Comparison of ENCODE assay signal across 9 cellular contexts in the genomic region with DNA sequence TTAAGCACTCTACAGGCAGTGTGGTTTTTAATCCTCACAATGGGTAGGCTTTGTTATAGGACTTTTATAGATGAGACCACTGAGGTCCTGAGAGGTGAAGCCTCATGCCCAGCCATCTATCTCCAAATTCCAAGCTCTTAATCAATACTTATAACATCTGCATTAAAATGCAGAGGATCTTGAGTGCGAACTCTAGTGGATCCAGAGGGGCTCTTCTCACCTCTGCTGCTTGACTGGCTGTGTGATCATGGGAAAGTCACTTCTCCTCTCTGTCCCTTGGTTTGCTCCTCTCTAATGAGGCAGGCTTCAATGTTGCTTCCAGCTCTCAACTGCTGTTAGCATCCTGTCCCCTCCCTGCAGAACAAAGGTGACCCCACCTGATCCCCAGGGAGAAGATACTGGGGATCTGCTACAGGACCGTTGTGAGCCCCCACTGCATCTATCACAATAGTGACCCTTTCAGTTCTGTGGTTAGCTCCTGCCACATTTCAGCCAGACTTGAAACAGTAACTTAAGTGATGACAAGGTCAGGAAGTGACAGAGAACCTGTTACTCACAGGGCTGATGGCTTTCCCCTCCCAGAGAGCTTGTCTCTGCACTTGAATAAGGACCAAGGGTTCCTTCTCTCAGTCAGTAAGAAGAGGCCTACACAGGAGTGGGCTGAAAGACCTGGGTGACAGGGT. TPM values are rescaled to one million over a fixed set of nuclear protein-coding genes. Genes with fewer than 3 reads are reported as not detected.
DNase-seq lines count a peak whose midpoint lies in the region; ATAC-seq and TF ChIP-seq lines count a peak whose summit lies in the region.
"Had no signal": no experiment of that assay in that cellular context is flagged by ENCODE, and none has a peak within 500 bp of the region (broad histone marks: within the 10 kb centered on the region; RNA-seq: fewer than 3 reads in every experiment).

No MANE protein-coding gene starts in this region.

- peaks cover 19% of the 10 kb centered on the region for H3K4me1 ChIP-seq in neural progenitor cell

- peaks cover 45% of the 10 kb centered on the region for H3K4me1 Mint-ChIP-seq in activated T-helper 2 cell treated with anti-CD3 and anti-CD28 coated beads, Interferon-gamma antibody, Interleukin-2, Interleukin-4, amounts not matched to agents 10 μg/mL and 5 μg/mL and 100 μg/mL, durations not matched to agents 14 hours and 24 hours and 36 hours (ENCODE audit: low read depth)
- peaks cover 12% of the 10 kb centered on the region for H3K4me1 Mint-ChIP-seq in neural progenitor cell

- H3K9me3 Mint-ChIP-seq in activated T-helper 2 cell treated with anti-CD3 and anti-CD28 coated beads, Interferon-gamma antibody, Interleukin-2, Interleukin-4, amounts not matched to agents 10 μg/mL and 5 μg/mL and 100 μg/mL, durations not matched to agents 14 hours and 24 hours and 36 hours = no peaks in the 10 kb centered on the region
- no peaks in the 10 kb centered on the region for H3K9me3 Mint-ChIP-seq in neural progenitor cell

- H3K27me3 ChIP-seq in neural progenitor cell = peaks cover 60% of the 10 kb centered on the region

- ATAC-seq in GM18517 (IDR thresholded peaks at IDR 0.05; ENCODE audit: unreplicated experiment) (peak; percentile 44), HG03175 (IDR thresholded peaks at IDR 0.05; ENCODE audit: unreplicated experiment) (peak; percentile 59), HG03521 (IDR thresholded peaks at IDR 0.05; ENCODE audit: unreplicated experiment) (no peak)

- no peaks in the 10 kb centered on the region for H3K36me3 ChIP-seq in neural progenitor cell

- no peaks in the 10 kb centered on the region for H3K9me3 ChIP-seq in neural progenitor cell (ENCODE audit: low read depth)

- no peak for TF ChIP-seq CTCF in neural progenitor cell (IDR thresholded peaks at IDR 0.05)

- peak overlapping the region; percentile 92 for H2AFZ ChIP-seq in neural progenitor cell (replicated peaks)

- no peak overlapping the region for H3K27ac ChIP-seq in neural progenitor cell
- H3K27ac ChIP-seq: KMS-11 had no signal

- peak overlapping the region; percentile 98 for H3K4me3 Mint-ChIP-seq in activated T-helper 2 cell treated with anti-CD3 and anti-CD28 coated beads, Interferon-gamma antibody, Interleukin-2, Interleukin-4, amounts not matched to agents 10 μg/mL and 5 μg/mL and 100 μg/mL, durations not matched to agents 14 hours and 24 hours and 36 hours (ENCODE audit: low read depth)
- H3K4me3 Mint-ChIP-seq in neural progenitor cell = peak overlapping the region; percentile 88

- H3K27me3 Mint-ChIP-seq in activated T-helper 2 cell treated with anti-CD3 and anti-CD28 coated beads, Interferon-gamma antibody, Interleukin-2, Interleukin-4, amounts not matched to agents 10 μg/mL and 5 μg/mL and 100 μg/mL, durations not matched to agents 14 hours and 24 hours and 36 hours (ENCODE audit: low read depth) = no peaks in the 10 kb centered on the region
- peaks cover 29% of the 10 kb centered on the region for H3K27me3 Mint-ChIP-seq in neural progenitor cell (ENCODE audit: insufficient read depth, low read depth)

- no peaks in the 10 kb centered on the region for H3K79me2 ChIP-seq in neural progenitor cell (ENCODE audit: low read depth)

- intact Hi-C loops in activated T-helper 2 cell treated with anti-CD3 and anti-CD28 coated beads, Interferon-gamma antibody, Interleukin-2, Interleukin-4, amounts not matched to agents 10 μg/mL and 5 μg/mL and 100 μg/mL, durations not matched to agents 14 hours and 24 hours and 36 hours (cut with micrococcal nuclease) = loop anchor here (1.0 to 5.0 kb wide), 7 partner anchors 38 to 169 kb away; a partner anchor contains a TSS

- H3K27ac Mint-ChIP-seq in activated T-helper 2 cell treated with anti-CD3 and anti-CD28 coated beads, Interferon-gamma antibody, Interleukin-2, Interleukin-4, amounts not matched to agents 10 μg/mL and 5 μg/mL and 100 μg/mL, durations not matched to agents 14 hours and 24 hours and 36 hours = peak overlapping the region; percentile 96
- H3K27ac Mint-ChIP-seq in neural progenitor cell = no peak overlapping the region

- H3K9ac ChIP-seq in neural progenitor cell = no peak overlapping the region
- H3K9ac ChIP-seq: KMS-11 had no signal

- peak overlapping the region; percentile 79 for H3K4me2 ChIP-seq in neural progenitor cell

- peak; percentile 24 for DNase-seq in activated T-helper 2 cell treated with anti-CD3 and anti-CD28 coated beads, Interferon-gamma antibody, Interleukin-2, Interleukin-4, amounts not matched to agents 10 μg/mL and 5 μg/mL and 100 μg/mL, durations not matched to agents 14 hours and 24 hours and 36 hours (ENCODE audit: low spot score)
- DNase-seq in neural progenitor cell (ENCODE audit: low spot score) (no peak), NAMALWA (ENCODE audit: low spot score) (no peak), NCI-H1694 (lab: John Stamatoyannopoulos, UW) (no peak), NCI-H748 treated with DMSO at 0.1 percent for 48 hours (lab: John Stamatoyannopoulos, UW) (no peak)

- peaks cover 52% of the 10 kb centered on the region for H3K36me3 Mint-ChIP-seq in activated T-helper 2 cell treated with anti-CD3 and anti-CD28 coated beads, Interferon-gamma antibody, Interleukin-2, Interleukin-4, amounts not matched to agents 10 μg/mL and 5 μg/mL and 100 μg/mL, durations not matched to agents 14 hours and 24 hours and 36 hours (ENCODE audit: low read depth)
- no peaks in the 10 kb centered on the region for H3K36me3 Mint-ChIP-seq in neural progenitor cell

- no peaks in the 10 kb centered on the region for H4K20me1 ChIP-seq in neural progenitor cell (ENCODE audit: low read depth)

- peaks cover 10% of the 10 kb centered on the region for H3F3A ChIP-seq in neural progenitor cell (ENCODE audit: low read depth)

- peak overlapping the region; percentile 69 for H3K4me3 ChIP-seq in neural progenitor cell

RNA-seq across cellular contexts. Expression of a gene that starts 1.3 kb away (rescaled TPM):
- 99.5 TPM in 2 replicates for total RNA-seq in activated T-helper 2 cell treated with anti-CD3 and anti-CD28 coated beads, Interferon-gamma antibody, Interleukin-2, Interleukin-4, amounts not matched to agents 10 μg/mL and 5 μg/mL and 100 μg/mL, durations not matched to agents 14 hours and 24 hours and 36 hours
- total RNA-seq in neural progenitor cell (ENCODE audit: low replicate concordance) = 2.1 and 3.8 TPM in 2 replicates

Comparison
In these comparisons a context has a peak if more than half of its experiments do, and no peak if none do; other contexts are left out.
1. RNA of a gene that starts 1.3 kb away (total RNA-seq): 99.5 TPM in activated T-helper 2 cell treated with anti-CD3 and anti-CD28 coated beads, Interferon-gamma antibody, Interleukin-2, Interleukin-4, amounts not matched to agents 10 μg/mL and 5 μg/mL and 100 μg/mL, durations not matched to agents 14 hours and 24 hours and 36 hours; 2.1 to 3.8 TPM in neural progenitor cell; every median in the first group is over 10 times any median in the second.